1 cellular context compared by ENCODE assay signal in the genomic region with DNA sequence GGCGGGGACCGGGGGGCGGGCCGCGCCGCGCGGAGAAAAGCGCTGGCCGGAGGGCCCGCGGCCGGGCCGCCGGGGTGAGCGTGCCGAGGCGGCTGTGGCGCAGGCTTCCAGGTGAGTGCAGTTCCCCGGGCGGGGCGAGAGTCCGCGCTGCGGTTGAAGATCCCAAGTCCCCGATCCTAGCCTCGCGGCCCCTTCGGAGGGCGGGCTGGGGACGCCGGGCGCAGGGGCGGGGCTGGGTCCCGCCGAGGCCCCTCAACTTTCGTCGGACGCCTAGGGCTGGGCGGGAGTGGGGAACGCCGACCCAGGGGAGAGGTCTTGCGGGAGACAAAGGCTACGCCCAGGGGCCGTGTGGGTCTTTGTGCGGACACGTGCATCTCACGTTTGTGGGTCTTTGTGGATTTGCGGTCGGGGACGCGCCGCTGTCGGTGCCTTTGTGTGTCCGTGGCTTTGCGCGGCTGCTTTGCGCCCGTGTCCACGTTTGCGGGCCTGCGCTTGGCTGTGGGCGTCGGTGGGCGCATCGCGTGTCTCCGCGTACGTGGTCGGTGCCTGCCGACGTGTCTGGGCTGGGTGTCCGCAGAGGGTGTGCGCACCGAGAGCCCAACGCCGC.
TF ChIP-seq lines count a peak whose summit lies in the region.

A gene with protein sequence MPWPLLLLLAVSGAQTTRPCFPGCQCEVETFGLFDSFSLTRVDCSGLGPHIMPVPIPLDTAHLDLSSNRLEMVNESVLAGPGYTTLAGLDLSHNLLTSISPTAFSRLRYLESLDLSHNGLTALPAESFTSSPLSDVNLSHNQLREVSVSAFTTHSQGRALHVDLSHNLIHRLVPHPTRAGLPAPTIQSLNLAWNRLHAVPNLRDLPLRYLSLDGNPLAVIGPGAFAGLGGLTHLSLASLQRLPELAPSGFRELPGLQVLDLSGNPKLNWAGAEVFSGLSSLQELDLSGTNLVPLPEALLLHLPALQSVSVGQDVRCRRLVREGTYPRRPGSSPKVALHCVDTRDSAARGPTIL (plus strand): TSS at position 63 of the 607 bp plus-strand sequence. CDS start 12,261 bp downstream, outside the sequence.

TF ChIP-seq in HepG2, 621 proteins besides CTCF, POLR2A, EP300 and RAD21 (continued from another document and continues in another):
- no peak for TF ChIP-seq ATF7 (IDR thresholded peaks at IDR 0.05)
- no peak for TF ChIP-seq ATF7 (CRISPR knock-in tag; IDR thresholded peaks at IDR 0.05)
- TF ChIP-seq TCF7 (IDR thresholded peaks at IDR 0.05; ENCODE audit: low read depth): no peak
- TF ChIP-seq ZNF678 (CRISPR knock-in tag; IDR thresholded peaks at IDR 0.05): no peak
- TF ChIP-seq CCAR2 (optimal IDR thresholded peaks at IDR 0.05; ENCODE audit: low read depth, low read length): no peak
- peak; percentile 38 for TF ChIP-seq SP2 (CRISPR knock-in tag; IDR thresholded peaks at IDR 0.05)
- peak; percentile 26; the same call in 1 of the 2 replicates for TF ChIP-seq YEATS4 (CRISPR knock-in tag; IDR thresholded peaks at IDR 0.05; ENCODE audit: borderline replicate concordance)
- TF ChIP-seq, protein P1, sequence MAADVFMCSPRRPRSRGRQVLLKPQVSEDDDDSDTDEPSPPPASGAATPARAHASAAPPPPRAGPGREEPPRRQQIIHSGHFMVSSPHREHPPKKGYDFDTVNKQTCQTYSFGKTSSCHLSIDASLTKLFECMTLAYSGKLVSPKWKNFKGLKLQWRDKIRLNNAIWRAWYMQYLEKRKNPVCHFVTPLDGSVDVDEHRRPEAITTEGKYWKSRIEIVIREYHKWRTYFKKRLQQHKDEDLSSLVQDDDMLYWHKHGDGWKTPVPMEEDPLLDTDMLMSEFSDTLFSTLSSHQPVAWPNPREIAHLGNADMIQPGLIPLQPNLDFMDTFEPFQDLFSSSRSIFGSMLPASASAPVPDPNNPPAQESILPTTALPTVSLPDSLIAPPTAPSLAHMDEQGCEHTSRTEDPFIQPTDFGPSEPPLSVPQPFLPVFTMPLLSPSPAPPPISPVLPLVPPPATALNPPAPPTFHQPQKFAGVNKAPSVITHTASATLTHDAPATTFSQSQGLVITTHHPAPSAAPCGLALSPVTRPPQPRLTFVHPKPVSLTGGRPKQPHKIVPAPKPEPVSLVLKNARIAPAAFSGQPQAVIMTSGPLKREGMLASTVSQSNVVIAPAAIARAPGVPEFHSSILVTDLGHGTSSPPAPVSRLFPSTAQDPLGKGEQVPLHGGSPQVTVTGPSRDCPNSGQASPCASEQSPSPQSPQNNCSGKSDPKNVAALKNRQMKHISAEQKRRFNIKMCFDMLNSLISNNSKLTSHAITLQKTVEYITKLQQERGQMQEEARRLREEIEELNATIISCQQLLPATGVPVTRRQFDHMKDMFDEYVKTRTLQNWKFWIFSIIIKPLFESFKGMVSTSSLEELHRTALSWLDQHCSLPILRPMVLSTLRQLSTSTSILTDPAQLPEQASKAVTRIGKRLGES (CRISPR knock-in tag; IDR thresholded peaks at IDR 0.05; ENCODE audit: borderline replicate concordance): peak; percentile 71
- TF ChIP-seq, protein P2, sequence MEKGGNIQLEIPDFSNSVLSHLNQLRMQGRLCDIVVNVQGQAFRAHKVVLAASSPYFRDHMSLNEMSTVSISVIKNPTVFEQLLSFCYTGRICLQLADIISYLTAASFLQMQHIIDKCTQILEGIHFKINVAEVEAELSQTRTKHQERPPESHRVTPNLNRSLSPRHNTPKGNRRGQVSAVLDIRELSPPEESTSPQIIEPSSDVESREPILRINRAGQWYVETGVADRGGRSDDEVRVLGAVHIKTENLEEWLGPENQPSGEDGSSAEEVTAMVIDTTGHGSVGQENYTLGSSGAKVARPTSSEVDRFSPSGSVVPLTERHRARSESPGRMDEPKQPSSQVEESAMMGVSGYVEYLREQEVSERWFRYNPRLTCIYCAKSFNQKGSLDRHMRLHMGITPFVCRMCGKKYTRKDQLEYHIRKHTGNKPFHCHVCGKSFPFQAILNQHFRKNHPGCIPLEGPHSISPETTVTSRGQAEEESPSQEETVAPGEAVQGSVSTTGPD (CRISPR knock-in tag; IDR thresholded peaks at IDR 0.05): no peak
- TF ChIP-seq ZSCAN30 (CRISPR knock-in tag; IDR thresholded peaks at IDR 0.05): peak; percentile 21; the same call in 1 of the 2 replicates
- TF ChIP-seq, protein P3, sequence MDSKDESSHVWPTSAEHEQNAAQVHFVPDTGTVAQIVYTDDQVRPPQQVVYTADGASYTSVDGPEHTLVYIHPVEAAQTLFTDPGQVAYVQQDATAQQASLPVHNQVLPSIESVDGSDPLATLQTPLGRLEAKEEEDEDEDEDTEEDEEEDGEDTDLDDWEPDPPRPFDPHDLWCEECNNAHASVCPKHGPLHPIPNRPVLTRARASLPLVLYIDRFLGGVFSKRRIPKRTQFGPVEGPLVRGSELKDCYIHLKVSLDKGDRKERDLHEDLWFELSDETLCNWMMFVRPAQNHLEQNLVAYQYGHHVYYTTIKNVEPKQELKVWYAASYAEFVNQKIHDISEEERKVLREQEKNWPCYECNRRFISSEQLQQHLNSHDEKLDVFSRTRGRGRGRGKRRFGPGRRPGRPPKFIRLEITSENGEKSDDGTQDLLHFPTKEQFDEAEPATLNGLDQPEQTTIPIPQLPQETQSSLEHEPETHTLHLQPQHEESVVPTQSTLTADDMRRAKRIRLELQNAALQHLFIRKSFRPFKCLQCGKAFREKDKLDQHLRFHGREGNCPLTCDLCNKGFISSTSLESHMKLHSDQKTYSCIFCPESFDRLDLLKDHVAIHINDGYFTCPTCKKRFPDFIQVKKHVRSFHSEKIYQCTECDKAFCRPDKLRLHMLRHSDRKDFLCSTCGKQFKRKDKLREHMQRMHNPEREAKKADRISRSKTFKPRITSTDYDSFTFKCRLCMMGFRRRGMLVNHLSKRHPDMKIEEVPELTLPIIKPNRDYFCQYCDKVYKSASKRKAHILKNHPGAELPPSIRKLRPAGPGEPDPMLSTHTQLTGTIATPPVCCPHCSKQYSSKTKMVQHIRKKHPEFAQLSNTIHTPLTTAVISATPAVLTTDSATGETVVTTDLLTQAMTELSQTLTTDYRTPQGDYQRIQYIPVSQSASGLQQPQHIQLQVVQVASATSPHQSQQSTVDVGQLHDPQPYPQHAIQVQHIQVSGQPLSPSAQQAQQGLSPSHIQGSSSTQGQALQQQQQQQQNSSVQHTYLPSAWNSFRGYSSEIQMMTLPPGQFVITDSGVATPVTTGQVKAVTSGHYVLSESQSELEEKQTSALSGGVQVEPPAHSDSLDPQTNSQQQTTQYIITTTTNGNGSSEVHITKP (CRISPR knock-in tag; IDR thresholded peaks at IDR 0.05; ENCODE audit: low read depth): no peak
- peak; percentile 84; the same call in 1 of the 2 replicates for TF ChIP-seq ZNF598 (CRISPR knock-in tag; IDR thresholded peaks at IDR 0.05; ENCODE audit: borderline replicate concordance)
- no peak for TF ChIP-seq ZNF567 (CRISPR knock-in tag; IDR thresholded peaks at IDR 0.05; ENCODE audit: borderline replicate concordance)
- TF ChIP-seq, protein P4, sequence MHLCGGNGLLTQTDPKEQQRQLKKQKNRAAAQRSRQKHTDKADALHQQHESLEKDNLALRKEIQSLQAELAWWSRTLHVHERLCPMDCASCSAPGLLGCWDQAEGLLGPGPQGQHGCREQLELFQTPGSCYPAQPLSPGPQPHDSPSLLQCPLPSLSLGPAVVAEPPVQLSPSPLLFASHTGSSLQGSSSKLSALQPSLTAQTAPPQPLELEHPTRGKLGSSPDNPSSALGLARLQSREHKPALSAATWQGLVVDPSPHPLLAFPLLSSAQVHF (CRISPR knock-in tag; IDR thresholded peaks at IDR 0.05): no peak
- TF ChIP-seq GTF2F1 (IDR thresholded peaks at IDR 0.05; ENCODE audit: low read length): no peak
- no peak for TF ChIP-seq ZNF207 (IDR thresholded peaks at IDR 0.05; ENCODE audit: borderline replicate concordance)
- TF ChIP-seq NR2F2 (IDR thresholded peaks at IDR 0.05; ENCODE audit: borderline replicate concordance, low read depth): no peak
- no peak for TF ChIP-seq ZNF260 (CRISPR knock-in tag; IDR thresholded peaks at IDR 0.05; ENCODE audit: borderline replicate concordance, low read depth)
- TF ChIP-seq KLF16 (CRISPR knock-in tag; IDR thresholded peaks at IDR 0.05): no peak; a peak in 1 of 4 replicates
- no peak for TF ChIP-seq MBD4 (IDR thresholded peaks at IDR 0.05; ENCODE audit: borderline replicate concordance, low read length)
- 0 out of 2 replicates have a peak, but pooled peaks have one; percentile 53 for TF ChIP-seq HOXA9 (CRISPR knock-in tag; IDR thresholded peaks at IDR 0.05; ENCODE audit: borderline replicate concordance)
- TF ChIP-seq, protein P5, sequence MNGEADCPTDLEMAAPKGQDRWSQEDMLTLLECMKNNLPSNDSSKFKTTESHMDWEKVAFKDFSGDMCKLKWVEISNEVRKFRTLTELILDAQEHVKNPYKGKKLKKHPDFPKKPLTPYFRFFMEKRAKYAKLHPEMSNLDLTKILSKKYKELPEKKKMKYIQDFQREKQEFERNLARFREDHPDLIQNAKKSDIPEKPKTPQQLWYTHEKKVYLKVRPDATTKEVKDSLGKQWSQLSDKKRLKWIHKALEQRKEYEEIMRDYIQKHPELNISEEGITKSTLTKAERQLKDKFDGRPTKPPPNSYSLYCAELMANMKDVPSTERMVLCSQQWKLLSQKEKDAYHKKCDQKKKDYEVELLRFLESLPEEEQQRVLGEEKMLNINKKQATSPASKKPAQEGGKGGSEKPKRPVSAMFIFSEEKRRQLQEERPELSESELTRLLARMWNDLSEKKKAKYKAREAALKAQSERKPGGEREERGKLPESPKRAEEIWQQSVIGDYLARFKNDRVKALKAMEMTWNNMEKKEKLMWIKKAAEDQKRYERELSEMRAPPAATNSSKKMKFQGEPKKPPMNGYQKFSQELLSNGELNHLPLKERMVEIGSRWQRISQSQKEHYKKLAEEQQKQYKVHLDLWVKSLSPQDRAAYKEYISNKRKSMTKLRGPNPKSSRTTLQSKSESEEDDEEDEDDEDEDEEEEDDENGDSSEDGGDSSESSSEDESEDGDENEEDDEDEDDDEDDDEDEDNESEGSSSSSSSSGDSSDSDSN (CRISPR knock-in tag; IDR thresholded peaks at IDR 0.05): no peak
- TF ChIP-seq, protein P6, sequence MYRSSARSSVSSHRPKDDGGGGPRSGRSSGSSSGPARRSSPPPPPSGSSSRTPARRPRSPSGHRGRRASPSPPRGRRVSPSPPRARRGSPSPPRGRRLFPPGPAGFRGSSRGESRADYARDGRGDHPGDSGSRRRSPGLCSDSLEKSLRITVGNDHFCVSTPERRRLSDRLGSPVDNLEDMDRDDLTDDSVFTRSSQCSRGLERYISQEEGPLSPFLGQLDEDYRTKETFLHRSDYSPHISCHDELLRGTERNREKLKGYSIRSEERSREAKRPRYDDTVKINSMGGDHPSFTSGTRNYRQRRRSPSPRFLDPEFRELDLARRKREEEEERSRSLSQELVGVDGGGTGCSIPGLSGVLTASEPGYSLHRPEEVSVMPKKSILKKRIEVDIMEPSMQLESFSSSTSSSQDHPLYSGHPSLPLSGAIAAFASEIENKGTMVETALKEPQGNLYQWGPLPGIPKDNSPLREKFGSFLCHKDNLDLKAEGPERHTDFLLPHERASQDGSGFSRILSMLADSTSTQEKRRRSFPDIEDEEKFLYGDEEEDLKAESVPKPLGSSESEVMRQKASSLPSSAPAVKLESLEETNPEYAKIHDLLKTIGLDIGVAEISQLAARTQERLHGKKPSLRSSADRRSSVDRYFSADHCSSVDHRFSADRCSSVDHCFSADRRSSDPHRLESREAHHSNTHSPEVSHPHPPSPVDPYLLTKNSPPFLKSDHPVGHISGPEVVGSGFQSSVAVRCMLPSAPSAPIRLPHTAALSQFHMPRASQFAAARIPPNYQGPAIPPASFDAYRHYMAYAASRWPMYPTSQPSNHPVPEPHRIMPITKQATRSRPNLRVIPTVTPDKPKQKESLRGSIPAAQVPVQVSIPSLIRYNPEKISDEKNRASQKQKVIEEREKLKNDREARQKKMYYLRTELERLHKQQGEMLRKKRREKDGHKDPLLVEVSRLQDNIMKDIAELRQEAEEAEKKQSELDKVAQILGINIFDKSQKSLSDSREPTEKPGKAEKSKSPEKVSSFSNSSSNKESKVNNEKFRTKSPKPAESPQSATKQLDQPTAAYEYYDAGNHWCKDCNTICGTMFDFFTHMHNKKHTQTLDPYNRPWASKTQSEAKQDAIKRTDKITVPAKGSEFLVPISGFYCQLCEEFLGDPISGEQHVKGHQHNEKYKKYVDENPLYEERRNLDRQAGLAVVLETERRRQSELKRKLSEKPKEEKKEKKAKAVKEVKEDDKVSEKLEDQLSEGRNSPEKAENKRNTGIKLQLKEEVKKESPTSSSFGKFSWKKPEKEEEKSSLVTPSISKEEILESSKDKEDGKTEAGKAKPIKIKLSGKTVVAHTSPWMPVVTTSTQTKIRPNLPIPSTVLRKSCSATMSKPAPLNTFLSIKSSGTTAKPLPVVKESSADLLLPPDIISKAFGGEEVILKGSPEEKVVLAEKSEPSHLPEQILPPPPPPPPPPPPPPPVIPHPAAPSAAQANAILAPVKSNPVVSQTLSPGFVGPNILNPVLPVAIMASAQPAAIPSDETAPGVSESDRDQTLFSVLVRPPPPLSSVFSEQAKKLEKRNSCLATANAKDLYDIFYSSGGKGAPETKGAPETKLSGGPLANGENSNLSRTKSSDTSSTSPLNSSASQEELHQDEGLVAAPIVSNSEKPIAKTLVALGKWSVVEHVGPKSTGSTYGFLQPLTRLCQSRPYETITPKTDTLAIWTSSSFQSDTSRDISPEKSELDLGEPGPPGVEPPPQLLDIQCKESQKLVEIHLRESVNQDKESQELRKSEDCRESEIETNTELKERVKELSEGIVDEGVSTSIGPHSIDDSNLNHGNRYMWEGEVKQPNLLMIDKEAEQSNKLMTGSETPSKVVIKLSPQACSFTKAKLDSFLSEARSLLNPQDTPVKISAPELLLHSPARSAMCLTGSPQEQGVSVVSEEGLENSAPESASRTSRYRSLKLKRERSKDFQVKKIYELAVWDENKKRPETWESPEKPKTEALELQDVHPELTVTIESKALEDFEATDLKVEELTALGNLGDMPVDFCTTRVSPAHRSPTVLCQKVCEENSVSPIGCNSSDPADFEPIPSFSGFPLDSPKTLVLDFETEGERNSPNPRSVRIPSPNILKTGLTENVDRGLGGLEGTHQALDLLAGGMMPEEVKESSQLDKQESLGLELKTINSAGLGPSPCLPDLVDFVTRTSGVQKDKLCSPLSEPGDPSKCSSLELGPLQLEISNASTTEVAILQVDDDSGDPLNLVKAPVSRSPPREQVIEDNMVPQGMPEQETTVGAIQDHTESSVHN (CRISPR knock-in tag; IDR thresholded peaks at IDR 0.05): no peak
- TF ChIP-seq, protein P7, sequence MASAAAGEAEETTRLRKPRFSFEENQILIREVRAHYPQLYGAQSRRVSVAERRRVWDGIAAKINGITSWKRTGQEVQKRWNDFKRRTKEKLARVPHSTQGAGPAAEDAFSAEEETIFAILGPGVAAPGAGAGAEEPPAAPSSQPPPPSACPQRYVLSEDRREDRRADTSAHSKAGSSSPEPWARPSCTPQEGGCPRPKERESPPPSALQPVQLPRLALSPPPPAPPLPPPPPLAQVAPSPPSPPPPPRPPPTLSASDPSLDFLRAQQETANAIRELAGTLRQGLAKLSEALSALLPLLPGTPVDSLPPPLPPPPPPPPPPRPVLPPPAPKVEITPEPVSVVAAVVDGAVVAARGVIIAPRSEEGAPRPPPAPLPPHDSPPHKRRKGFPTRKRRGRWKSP (CRISPR knock-in tag; IDR thresholded peaks at IDR 0.05): peak; percentile 56; the same call in 1 of the 2 replicates
- peak; percentile 18; the same call in 1 of the 2 replicates for TF ChIP-seq ZNF83 (CRISPR knock-in tag; IDR thresholded peaks at IDR 0.05; ENCODE audit: borderline replicate concordance)
- TF ChIP-seq, protein P8, sequence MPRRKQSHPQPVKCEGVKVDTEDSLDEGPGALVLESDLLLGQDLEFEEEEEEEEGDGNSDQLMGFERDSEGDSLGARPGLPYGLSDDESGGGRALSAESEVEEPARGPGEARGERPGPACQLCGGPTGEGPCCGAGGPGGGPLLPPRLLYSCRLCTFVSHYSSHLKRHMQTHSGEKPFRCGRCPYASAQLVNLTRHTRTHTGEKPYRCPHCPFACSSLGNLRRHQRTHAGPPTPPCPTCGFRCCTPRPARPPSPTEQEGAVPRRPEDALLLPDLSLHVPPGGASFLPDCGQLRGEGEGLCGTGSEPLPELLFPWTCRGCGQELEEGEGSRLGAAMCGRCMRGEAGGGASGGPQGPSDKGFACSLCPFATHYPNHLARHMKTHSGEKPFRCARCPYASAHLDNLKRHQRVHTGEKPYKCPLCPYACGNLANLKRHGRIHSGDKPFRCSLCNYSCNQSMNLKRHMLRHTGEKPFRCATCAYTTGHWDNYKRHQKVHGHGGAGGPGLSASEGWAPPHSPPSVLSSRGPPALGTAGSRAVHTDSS (CRISPR knock-in tag; conservative IDR thresholded peaks at IDR 0.05): no peak
- no peak for TF ChIP-seq ZNF460 (CRISPR knock-in tag; IDR thresholded peaks at IDR 0.05; ENCODE audit: borderline replicate concordance)
